Comparison of ENCODE assay signal across 17 cellular contexts in genomic region chr11:20881328-20882079, GRCh38.
"Had no signal": no experiment of that assay in that cellular context is flagged by ENCODE, and none has a peak within 500 bp of the region (broad histone marks: within the 10 kb centered on the region; RNA-seq: fewer than 3 reads in every experiment).

No MANE protein-coding gene starts in this region.

- H2AFZ ChIP-seq: neural progenitor cell had no signal

- ATAC-seq: body of pancreas; heart left ventricle; naive thymus-derived CD8-positive, alpha-beta T cell; sciatic nerve; stimulated activated effector memory CD8-positive, alpha-beta T cell treated with anti-CD3 and anti-CD28 coated beads, Interleukin-12 subunit alpha, Interleukin-12 subunit beta, amount 100 ng/mL, for 72 hours; stimulated activated naive CD8-positive, alpha-beta T cell treated with anti-CD3 and anti-CD28 coated beads, Interleukin-15, amount 100 ng/mL, for 72 hours had no signal

- H3K9ac ChIP-seq: neural progenitor cell had no signal

- H3K4me3 ChIP-seq: body of pancreas, cardiac muscle cell, heart left ventricle, left ventricle myocardium inferior, neural progenitor cell, tibial artery had no signal

- DNase-seq: activated CD4-positive, alpha-beta memory T cell treated with anti-CD3 and anti-CD28 coated beads, Interleukin-2, amount 10 ng/mL, durations not matched to agents 7 days and 5 days; activated CD4-positive, alpha-beta T cell treated with anti-CD3 and anti-CD28 coated beads for 48 hours; activated gamma-delta T cell treated with Interleukin-2 at 50 U/mL for 16 hours; anterior cingulate cortex; body of pancreas; heart left ventricle; left ventricle myocardium inferior; naive thymus-derived CD8-positive, alpha-beta T cell; small intestine; stimulated activated CD4-positive, alpha-beta T cell treated with anti-CD3 and anti-CD28 coated beads, Interleukin-2, amount 100 ng/mL, for 24 hours; stimulated activated naive CD8-positive, alpha-beta T cell treated with anti-CD3 and anti-CD28 coated beads, Interleukin-15, amount 100 ng/mL, for 72 hours; tibial artery had no signal

- H3K36me3 ChIP-seq: cardiac muscle cell, heart left ventricle, left ventricle myocardium inferior, neural progenitor cell, tibial artery had no signal

- H3K4me1 ChIP-seq: body of pancreas, heart left ventricle, left ventricle myocardium inferior, neural progenitor cell, tibial artery had no signal

- H3K27me3 ChIP-seq: body of pancreas, cardiac muscle cell, heart left ventricle, neural progenitor cell, tibial artery had no signal

- H3K9me3 ChIP-seq: body of pancreas, heart left ventricle, left ventricle myocardium inferior, tibial artery had no signal

- H3K4me2 ChIP-seq: neural progenitor cell had no signal

- H3K27ac ChIP-seq: body of pancreas, cardiac muscle cell, epithelial cell of prostate, heart left ventricle, left ventricle myocardium inferior, neural progenitor cell, tibial artery had no signal
